In genomic region chr13:21079761-21080730, GRCh38 we compare ENCODE assay signal across 1 cellular context.
A peak's percentile ranks its signal among the peaks of the same experiment; 100 is the strongest.
TF ChIP-seq lines count a peak whose summit lies in the region.

No MANE protein-coding gene starts in this region.

TF ChIP-seq in HEK293, 187 proteins besides CTCF, POLR2A, EP300 and RAD21 (continued from another document):
- TF ChIP-seq PRDM1 (tag by site-specific recombination; IDR thresholded peaks at IDR 0.05) (0 out of 2 replicates have a peak, but pooled peaks have one; percentile 43), ZNF366 (tag by site-specific recombination; conservative IDR thresholded peaks at IDR 0.05) (0 out of 2 replicates have a peak, but pooled peaks have one; percentile 16), ZBTB21 (tag by site-specific recombination; IDR thresholded peaks at IDR 0.05) (peak; percentile 72), FEZF1 (tag by site-specific recombination; IDR thresholded peaks at IDR 0.05) (peak; percentile 94), ZNF362 (tag by site-specific recombination; IDR thresholded peaks at IDR 0.05) (0 out of 2 replicates have a peak, but pooled peaks have one; percentile 33)
